ENCODE assay signal across 18 cellular contexts in the genomic region with DNA sequence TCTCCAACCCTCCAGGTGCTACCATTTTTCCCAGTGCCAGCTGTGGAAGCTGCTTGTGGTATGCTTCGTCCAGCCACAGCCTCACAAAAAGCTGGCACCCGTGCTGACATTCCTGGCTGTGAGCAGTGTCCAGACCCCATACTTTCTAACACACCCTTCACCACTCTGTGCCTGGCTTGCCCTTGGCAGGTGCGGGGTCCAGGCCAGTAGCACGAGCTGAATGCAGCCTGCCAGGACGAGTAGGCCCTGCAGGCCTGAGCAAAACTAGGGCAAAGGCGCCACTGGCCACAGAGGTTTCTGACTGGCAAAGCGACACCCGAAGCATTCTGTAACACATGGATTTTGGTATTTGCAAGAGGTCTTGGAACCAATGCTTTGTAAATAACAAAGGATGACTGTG. TPM values are rescaled to one million over a fixed set of nuclear protein-coding genes. Genes with fewer than 3 reads are reported as not detected.
DNase-seq lines count a peak whose midpoint lies in the region; ATAC-seq and TF ChIP-seq lines count a peak whose summit lies in the region.
"Had no signal": no experiment of that assay in that cellular context is flagged by ENCODE, and none has a peak within 500 bp of the region (broad histone marks: within the 10 kb centered on the region; RNA-seq: fewer than 3 reads in every experiment).

No MANE protein-coding gene starts in this region.

- H3K18ac ChIP-seq in trophoblast cell (ENCODE audit: low read length), result no peak overlapping the region

- no peak overlapping the region for H2BK120ac ChIP-seq in trophoblast cell (ENCODE audit: insufficient read depth, low read length, poor library complexity)

- no peak overlapping the region for H4K91ac ChIP-seq in trophoblast cell (ENCODE audit: low read depth, low read length)

- H4K12ac ChIP-seq in trophoblast cell (ENCODE audit: low read depth, low read length), result no peak overlapping the region

- no peak overlapping the region for H4K8ac ChIP-seq in trophoblast cell (ENCODE audit: low read depth, low read length)

- H3K4me1 ChIP-seq in right atrium auricular region, result no peaks in the 10 kb centered on the region
- H3K4me1 ChIP-seq in left ventricle myocardium inferior, result peaks cover 10% of the 10 kb centered on the region
- no peaks in the 10 kb centered on the region for H3K4me1 ChIP-seq in trophoblast cell (ENCODE audit: control insufficient read depth in 1 of 2, insufficient read depth in 2 of 2, low read length in 2 of 2)
- H3K4me1 ChIP-seq: BLaER1 had no signal

- peak overlapping the region; percentile 52 for H3K9ac ChIP-seq in trophoblast cell (ENCODE audit: low read length)
- H3K9ac ChIP-seq: BLaER1 had no signal

- no CpG with 5 or more reads among the region's 8 CpGs for WGBS in trophoblast cell (ENCODE audit: extremely low coverage, insufficient coverage, insufficient read length)

- H2BK12ac ChIP-seq in trophoblast cell (ENCODE audit: low read length), result no peak overlapping the region

- H3K27me3 ChIP-seq in right atrium auricular region, result no peaks in the 10 kb centered on the region
- H3K27me3 ChIP-seq in left ventricle myocardium inferior (ENCODE audit: low read depth), result no peaks in the 10 kb centered on the region
- H3K27me3 ChIP-seq in trophoblast cell (ENCODE audit: insufficient read depth, low read length), result no peaks in the 10 kb centered on the region
- H3K27me3 ChIP-seq: BLaER1 had no signal

- H3K14ac ChIP-seq in trophoblast cell (ENCODE audit: low read length), result no peak overlapping the region

- no peak overlapping the region for H2AFZ ChIP-seq in trophoblast cell (ENCODE audit: insufficient read depth, low read length, poor library complexity)

- H3K4me3 ChIP-seq in right atrium auricular region, result no peak overlapping the region
- no peak overlapping the region for H3K4me3 ChIP-seq in left ventricle myocardium inferior
- peak overlapping the region; percentile 57 for H3K4me3 ChIP-seq in trophoblast cell (ENCODE audit: low read depth, low read length)
- H3K4me3 ChIP-seq: BLaER1 had no signal

- ATAC-seq in Right ventricle myocardium inferior (peak; percentile 88), HG03139 (IDR thresholded peaks at IDR 0.05; ENCODE audit: unreplicated experiment) (no peak), GM21390 (IDR thresholded peaks at IDR 0.05; ENCODE audit: unreplicated experiment) (no peak)

- DNase-seq in Right ventricle myocardium inferior (ENCODE audit: missing footprints) (peak; percentile 63), right atrium auricular region (ENCODE audit: low spot score) (no peak), left ventricle myocardium inferior (peak; percentile 51), trophoblast cell (no peak), ureter (ENCODE audit: low spot score) (no peak)
- DNase-seq: 8988T; CD4-positive, alpha-beta memory T cell; DMS153; DMS79; GDM1; H9 had no signal

- intact Hi-C loops in Right ventricle myocardium inferior (cut with DNase I) (no loop called here), left ventricle myocardium inferior (cut with micrococcal nuclease) (no loop called here)

- H2AK5ac ChIP-seq in trophoblast cell (ENCODE audit: low read length), result no peak overlapping the region

- H3K27ac ChIP-seq in right atrium auricular region (peak overlapping the region in 1 of 2 donors; percentile 34), left ventricle myocardium inferior (replicated peaks) (peak overlapping the region; percentile 58), trophoblast cell (ENCODE audit: low read depth, low read length) (no peak overlapping the region)
- H3K27ac ChIP-seq: BLaER1, HL-60 had no signal

- H3K23ac ChIP-seq in trophoblast cell (ENCODE audit: low read length), result no peak overlapping the region

- no peak overlapping the region for H3K4ac ChIP-seq in trophoblast cell (ENCODE audit: low read depth, low read length)

- H3K36me3 ChIP-seq in right atrium auricular region, result no peaks in the 10 kb centered on the region
- no peaks in the 10 kb centered on the region for H3K36me3 ChIP-seq in left ventricle myocardium inferior
- no peaks in the 10 kb centered on the region for H3K36me3 ChIP-seq in trophoblast cell (ENCODE audit: control insufficient read depth in 1 of 2, insufficient read depth in 2 of 2, low read length in 2 of 2)
- H3K36me3 ChIP-seq: BLaER1 had no signal

- no peak for TF ChIP-seq CTCF in right atrium auricular region (IDR thresholded peaks at IDR 0.05)
- no peak for TF ChIP-seq CTCF in left ventricle myocardium inferior (IDR thresholded peaks at IDR 0.05; ENCODE audit: borderline replicate concordance)

- no peak overlapping the region for H2BK5ac ChIP-seq in trophoblast cell (ENCODE audit: low read depth, low read length, poor library complexity)

- peaks cover 0 to 6% of the 10 kb centered on the region in 2 donors for H3K9me3 ChIP-seq in right atrium auricular region
- peaks cover 16% of the 10 kb centered on the region for H3K9me3 ChIP-seq in left ventricle myocardium inferior (replicated peaks)
- peaks cover 11% of the 10 kb centered on the region for H3K9me3 ChIP-seq in trophoblast cell (ENCODE audit: insufficient read depth, low read depth, low read length)

- no peaks in the 10 kb centered on the region for H3K79me2 ChIP-seq in trophoblast cell (ENCODE audit: control insufficient read depth, insufficient read depth, low read length, poor library complexity)

- no peaks in the 10 kb centered on the region for H3K79me1 ChIP-seq in trophoblast cell (ENCODE audit: low read length)

- no peak overlapping the region for H3K4me2 ChIP-seq in trophoblast cell (ENCODE audit: low read length)
- H3K4me2 ChIP-seq: BLaER1 had no signal

RNA-seq across cellular contexts. Expression of a gene that starts 26.0 kb away (rescaled TPM):
- 14.7 TPM for total RNA-seq in Right ventricle myocardium inferior
- total RNA-seq in right atrium auricular region, result 10 to 100 TPM; 10.8 to 10.9 TPM
- total RNA-seq in left ventricle myocardium inferior, result 12.9 TPM
- polyA plus RNA-seq in trophoblast cell (2013), result 2.1 and 2.6 TPM in 2 replicates
- 3.6 TPM for total RNA-seq in ureter
- total RNA-seq: A673; CD4-positive, alpha-beta memory T cell; Daoy had no signal
- polyA plus RNA-seq: CD14-positive monocyte; CD4-positive, alpha-beta memory T cell had no signal

Comparison
In these comparisons a context has a peak if more than half of its experiments do, and no peak if none do; other contexts are left out.
1. DNase-seq: peak in Right ventricle myocardium inferior (single experiment) and left ventricle myocardium inferior (single experiment); none in right atrium auricular region (single experiment), trophoblast cell (0 of 2) and ureter (single experiment).